Comparison of ENCODE assay signal across 1 cellular context in the genomic region with DNA sequence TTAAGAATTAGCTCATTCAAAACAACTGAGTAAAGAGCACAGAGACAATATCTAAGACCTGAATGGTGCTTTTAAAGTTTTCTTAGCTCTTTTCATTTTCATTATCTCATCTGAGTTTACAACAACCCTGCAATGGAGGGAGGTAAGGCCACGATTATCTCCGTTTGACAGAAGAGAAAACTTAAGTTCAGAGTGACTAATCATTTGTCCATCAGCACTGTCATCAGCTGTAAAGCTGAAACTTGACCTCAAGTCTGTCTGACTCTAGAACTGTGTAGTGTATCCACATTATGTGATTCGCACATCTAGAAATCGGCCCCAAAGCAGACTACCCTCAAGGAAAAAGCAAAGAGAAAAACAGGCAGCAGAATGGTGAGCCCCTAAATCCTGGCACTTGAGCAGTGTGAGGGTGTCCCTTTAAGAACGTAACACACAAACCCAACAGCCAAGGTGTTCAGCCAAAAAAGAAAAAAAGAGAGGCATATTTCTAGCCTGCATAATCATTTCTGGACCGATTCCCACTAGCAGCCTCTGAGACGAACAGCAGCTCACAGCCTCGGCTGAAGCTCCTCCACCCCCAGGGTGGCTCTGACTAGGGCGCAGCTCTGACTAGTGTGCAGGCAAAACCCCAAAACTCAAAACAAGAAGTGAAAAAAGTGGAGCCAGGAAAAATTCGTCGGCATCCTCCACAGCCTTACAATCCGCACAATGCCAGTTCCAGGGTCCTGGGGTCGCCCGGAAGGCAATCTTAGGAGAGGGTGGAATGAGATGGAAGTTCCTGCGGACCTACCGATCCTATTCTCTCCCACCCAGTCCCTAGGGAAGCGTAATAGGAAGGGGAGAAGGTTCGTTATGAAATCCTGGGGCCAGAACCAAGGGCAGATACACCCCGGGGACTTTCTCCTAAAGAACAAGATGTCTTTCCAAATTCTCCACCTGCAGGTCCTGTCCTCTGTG.
TF ChIP-seq lines count a peak whose summit lies in the region.

No MANE protein-coding gene starts in this region.

TF ChIP-seq in K562, 482 proteins besides CTCF, POLR2A, EP300 and RAD21 (continued from another document):
- TF ChIP-seq JUND (IDR thresholded peaks at IDR 0.05; ENCODE audit: borderline replicate concordance, low read depth, low read length) (peak; percentile 62; the same call in 1 of the 2 replicates), JUND (tag; IDR thresholded peaks at IDR 0.05; ENCODE audit: borderline replicate concordance, low read depth, low read length) (peak; percentile 61; the same call in 2 of the 3 replicates), SMARCA4 (IDR thresholded peaks at IDR 0.05) (peak; percentile 71; the same call in 1 of the 2 replicates), TCF3 (CRISPR knock-in tag; IDR thresholded peaks at IDR 0.05) (peak; percentile 54), POLR3A (IDR thresholded peaks at IDR 0.05; ENCODE audit: borderline replicate concordance, extremely low read depth, insufficient read depth, insufficient read length) (no peak), MEIS2 (IDR thresholded peaks at IDR 0.05; ENCODE audit: partially characterized antibody) (peak; percentile 95), ZNF217 (CRISPR knock-in tag; IDR thresholded peaks at IDR 0.05) (no peak), KDM1A (IDR thresholded peaks at IDR 0.05) (peak; percentile 38 to 49; a peak in 1 of 4 replicates), CBFA2T3 (IDR thresholded peaks at IDR 0.05) (peak; percentile 86), CBFA2T2 (conservative IDR thresholded peaks at IDR 0.05) (peak; percentile 72), ARNT (IDR thresholded peaks at IDR 0.05) (peak in 1 of 2 experiments; percentile 98; a peak in 2 of 4 replicates), CEBPG (CRISPR knock-in tag; IDR thresholded peaks at IDR 0.05) (no peak), CEBPG (tag; conservative IDR thresholded peaks at IDR 0.05 in 1 of 2, IDR thresholded peaks at IDR 0.05 in 1 of 2) (no peak), DPF2 (IDR thresholded peaks at IDR 0.05) (peak; percentile 83), FOXM1 (IDR thresholded peaks at IDR 0.05; ENCODE audit: low read depth) (no peak), FOXM1 (CRISPR knock-in tag; IDR thresholded peaks at IDR 0.05; ENCODE audit: low read depth) (no peak), RUNX1 (IDR thresholded peaks at IDR 0.05; ENCODE audit: low read depth) (no peak), SRF (CRISPR knock-in tag; IDR thresholded peaks at IDR 0.05) (no peak), HDAC3 (IDR thresholded peaks at IDR 0.05; ENCODE audit: borderline replicate concordance, partially characterized antibody) (peak; percentile 30), ARID1B (IDR thresholded peaks at IDR 0.05) (peak; percentile 88), ESRRA (IDR thresholded peaks at IDR 0.05; ENCODE audit: borderline replicate concordance, low read depth) (peak; percentile 25; the same call in 1 of the 2 replicates), ZNF561 (CRISPR knock-in tag; conservative IDR thresholded peaks at IDR 0.05) (no peak), SRSF9 (IDR thresholded peaks at IDR 0.05; ENCODE audit: borderline replicate concordance, low read depth, low read length) (no peak), NR2C2 (CRISPR knock-in tag; IDR thresholded peaks at IDR 0.05) (no peak), NR2C2 (tag; IDR thresholded peaks at IDR 0.05) (0 out of 2 replicates have a peak, but pooled peaks have one; percentile 19), MAFF (IDR thresholded peaks at IDR 0.05; ENCODE audit: low read length) (peak; percentile 56; the same call in 1 of the 2 replicates), BCOR (IDR thresholded peaks at IDR 0.05) (peak; percentile 53; the same call in 1 of the 2 replicates), FOSL1 (tag; conservative IDR thresholded peaks at IDR 0.05) (peak; percentile 85)
- TF ChIP-seq, protein P1, sequence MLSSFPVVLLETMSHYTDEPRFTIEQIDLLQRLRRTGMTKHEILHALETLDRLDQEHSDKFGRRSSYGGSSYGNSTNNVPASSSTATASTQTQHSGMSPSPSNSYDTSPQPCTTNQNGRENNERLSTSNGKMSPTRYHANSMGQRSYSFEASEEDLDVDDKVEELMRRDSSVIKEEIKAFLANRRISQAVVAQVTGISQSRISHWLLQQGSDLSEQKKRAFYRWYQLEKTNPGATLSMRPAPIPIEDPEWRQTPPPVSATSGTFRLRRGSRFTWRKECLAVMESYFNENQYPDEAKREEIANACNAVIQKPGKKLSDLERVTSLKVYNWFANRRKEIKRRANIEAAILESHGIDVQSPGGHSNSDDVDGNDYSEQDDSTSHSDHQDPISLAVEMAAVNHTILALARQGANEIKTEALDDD (IDR thresholded peaks at IDR 0.05) = peak; percentile 94
